ENCODE assay signal across 1 cellular context in genomic region chr12:132397152-132397933, GRCh38.
TF ChIP-seq lines count a peak whose summit lies in the region.

No MANE protein-coding gene starts in this region.

TF ChIP-seq in GM23338, 12 proteins besides CTCF, POLR2A, EP300 and RAD21 (continued from another document):
- TF ChIP-seq ZNF462 (CRISPR knock-in tag; IDR thresholded peaks at IDR 0.05) (no peak), STAT1 (IDR thresholded peaks at IDR 0.05; ENCODE audit: unreplicated experiment) (no peak), CREB1 (CRISPR knock-in tag; IDR thresholded peaks at IDR 0.05; ENCODE audit: low read depth) (no peak), NANOG (IDR thresholded peaks at IDR 0.05; ENCODE audit: borderline replicate concordance) (no peak), ETS1 (IDR thresholded peaks at IDR 0.05) (no peak), POLR2AphosphoS5 (IDR thresholded peaks at IDR 0.05; ENCODE audit: low read depth) (no peak)
